Comparison of ENCODE assay signal across 15 cellular contexts in the genomic region with DNA sequence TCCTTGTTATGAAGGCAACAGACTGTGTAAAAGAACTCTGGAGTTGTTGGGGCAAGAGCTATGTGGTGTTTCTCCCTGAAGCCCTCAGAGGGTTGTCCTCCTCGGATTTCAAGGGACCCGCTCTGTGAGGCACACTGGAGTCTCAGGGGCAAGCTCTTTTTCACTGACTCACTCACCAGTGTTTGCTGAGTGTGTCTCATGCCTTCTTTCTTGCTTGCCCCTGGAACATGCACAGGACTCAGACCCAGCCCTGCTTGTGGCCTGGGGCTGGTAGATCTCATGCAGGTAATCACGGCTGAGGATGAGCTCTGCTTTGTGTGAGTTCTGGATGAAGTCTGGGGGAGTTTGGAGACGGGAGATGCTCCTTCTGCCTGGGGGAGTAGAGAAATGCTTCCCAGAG.
"Had no signal": no experiment of that assay in that cellular context is flagged by ENCODE, and none has a peak within 500 bp of the region (broad histone marks: within the 10 kb centered on the region; RNA-seq: fewer than 3 reads in every experiment).

No MANE protein-coding gene starts in this region.

- H3K27me3 ChIP-seq: esophagus squamous epithelium, stomach, upper lobe of right lung had no signal

- H3K4me3 ChIP-seq: esophagus squamous epithelium, lower lobe of right lung, stomach, upper lobe of right lung had no signal

- H3K27ac ChIP-seq: esophagus squamous epithelium, lower lobe of right lung, stomach, upper lobe of right lung had no signal

- DNase-seq: activated CD4-positive, alpha-beta T cell treated with anti-CD3 and anti-CD28 coated beads, Interleukin-2, amount 10 ng/mL, durations not matched to agents 24 days and 14 days; activated CD4-positive, CD25-positive, alpha-beta regulatory T cell; activated CD8-positive, alpha-beta T cell treated with anti-CD3 and anti-CD28 coated beads for 36 hours; activated naive CD4-positive, alpha-beta T cell treated with anti-CD3 and anti-CD28 coated beads for 36 hours; activated T-cell treated with anti-CD3 and anti-CD28 coated beads, Interleukin-2, amount 50 U/mL, for 24 hours; anterior cingulate cortex; cortex of kidney; esophagus squamous epithelium; left cardiac atrium; lower lobe of right lung; stimulated activated CD4-positive, alpha-beta T cell treated with anti-CD3 and anti-CD28 coated beads, Interleukin-2, amount 100 ng/mL, for 48 hours; stomach; T-cell; T-helper 9 cell; upper lobe of right lung had no signal

- H3K36me3 ChIP-seq: esophagus squamous epithelium, lower lobe of right lung, stomach, upper lobe of right lung had no signal

- H3K9me3 ChIP-seq: esophagus squamous epithelium, lower lobe of right lung, stomach, upper lobe of right lung had no signal

- ATAC-seq: activated CD8-positive, alpha-beta T cell treated with anti-CD3 and anti-CD28 coated beads for 36 hours; left cardiac atrium; lower lobe of right lung; T-cell; upper lobe of right lung had no signal

- H3K4me1 ChIP-seq: lower lobe of right lung, stomach, upper lobe of right lung had no signal
